Comparison of ENCODE assay signal across 24 cellular contexts in the genomic region with DNA sequence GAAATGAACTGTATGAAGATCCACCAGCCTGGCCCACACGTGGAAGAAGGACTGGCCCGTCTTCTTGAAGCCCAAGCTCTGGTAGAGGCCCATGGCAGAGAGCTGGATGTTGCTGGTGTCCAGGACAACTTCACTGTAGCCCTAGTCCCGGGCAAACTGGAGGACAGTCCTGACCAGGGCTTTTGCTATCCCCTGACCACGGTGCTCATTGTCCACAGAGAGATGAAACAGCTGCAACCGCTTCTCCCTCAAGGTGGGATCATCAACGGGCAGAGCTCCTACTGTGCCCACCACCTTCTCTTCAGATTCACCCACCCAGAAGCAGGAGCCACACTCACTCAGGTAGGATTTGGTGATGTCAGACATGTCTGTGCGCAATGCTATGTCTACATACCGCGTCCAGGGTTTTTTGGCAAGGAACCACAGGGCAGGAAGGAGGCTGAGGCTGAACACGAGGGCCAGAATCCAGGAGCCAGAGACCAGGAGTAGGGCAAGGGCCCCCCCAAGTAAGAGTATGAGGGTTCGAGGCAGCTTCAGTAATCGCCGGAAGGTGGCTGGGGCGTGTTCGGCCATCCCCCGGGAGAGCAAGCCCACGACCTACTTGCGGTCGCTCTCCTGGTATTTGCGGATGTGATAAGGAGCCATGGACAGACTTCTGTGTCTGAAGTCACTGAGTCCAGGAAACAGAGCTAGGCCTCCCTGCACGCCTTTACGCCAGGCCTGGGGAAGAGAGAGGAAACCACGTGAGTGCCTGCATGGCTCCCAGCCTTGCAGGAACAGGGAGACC. TPM values are rescaled to one million over a fixed set of nuclear protein-coding genes. Genes with fewer than 3 reads are reported as not detected.
DNase-seq lines count a peak whose midpoint lies in the region; ATAC-seq, FAIRE-seq and TF ChIP-seq lines count a peak whose summit lies in the region.
"Had no signal": no experiment of that assay in that cellular context is flagged by ENCODE, and none has a peak within 500 bp of the region (broad histone marks: within the 10 kb centered on the region; RNA-seq: fewer than 3 reads in every experiment).

No MANE protein-coding gene starts in this region.

- no peaks in the 10 kb centered on the region for H3K36me3 Mint-ChIP-seq in activated CD4-positive, alpha-beta T cell treated with anti-CD3 and anti-CD28 coated beads, Interleukin-2, amount 10 ng/mL, durations not matched to agents 7 days and 5 days (ENCODE audit: low read depth)
- H3K36me3 Mint-ChIP-seq: activated naive CD8-positive, alpha-beta T cell treated with anti-CD3 and anti-CD28 coated beads, Interleukin-2, amount 10 ng/mL, durations not matched to agents 7 days and 5 days; brain; natural killer cell had no signal

- no peaks in the 10 kb centered on the region for H3K36me3 ChIP-seq in liver (ENCODE audit: control insufficient read depth in 4 of 4, insufficient read depth in 3 of 4, low read depth in 1 of 4, low read length in 3 of 4)
- no peaks in the 10 kb centered on the region for H3K36me3 ChIP-seq in HepG2 (replicated peaks in 1 of 2; ENCODE audit: control insufficient read depth in 1 of 2, insufficient read depth in 2 of 2, low read length in 2 of 2)
- H3K36me3 ChIP-seq in heart right ventricle, result no peaks in the 10 kb centered on the region
- H3K36me3 ChIP-seq in neutrophil, result no peaks in the 10 kb centered on the region
- H3K36me3 ChIP-seq: BE2C, tibial nerve had no signal

- in situ Hi-C loops in HepG2 (cut with HindIII; ENCODE audit: extremely low pct_ligation_motif_present, low pct_unique_long_range_greater_than_20kb), result loop anchor here (5.0 kb wide), 1 partner anchor 59 kb away; a partner anchor contains a TSS

- no peak for ATAC-seq in HepG2
- ATAC-seq in heart right ventricle, result peak; percentile 51 to 94 (median 76)
- no peak for ATAC-seq in GM21619 (IDR thresholded peaks at IDR 0.05; ENCODE audit: unreplicated experiment)
- ATAC-seq: activated T-helper 17 cell treated with anti-CD3 and anti-CD28 coated beads, Interleukin-2, amount 50 U/mL, for 72 hours; natural killer cell had no signal

- H3K9me3 Mint-ChIP-seq in activated CD4-positive, alpha-beta T cell treated with anti-CD3 and anti-CD28 coated beads, Interleukin-2, amount 10 ng/mL, durations not matched to agents 7 days and 5 days, result peaks cover 5% of the 10 kb centered on the region
- H3K9me3 Mint-ChIP-seq: activated T-helper 17 cell treated with anti-CD3 and anti-CD28 coated beads, Interleukin-2, amount 50 U/mL, for 72 hours; natural killer cell had no signal

- intact Hi-C loops in HepG2 (cut with micrococcal nuclease; ENCODE audit: unreplicated experiment), result no loop called here
- intact Hi-C loops in heart right ventricle (cut with DNase I), result no loop called here

- no peak for TF ChIP-seq CTCF in liver (IDR thresholded peaks at IDR 0.05; ENCODE audit: low read depth, low read length, missing input control)
- TF ChIP-seq CTCF in HepG2 (CRISPR knock-in tag; IDR thresholded peaks at IDR 0.05), result no peak
- no peak for TF ChIP-seq CTCF in heart right ventricle (IDR thresholded peaks at IDR 0.05)
- TF ChIP-seq CTCF in neutrophil (IDR thresholded peaks at IDR 0.05), result no peak

- no peak overlapping the region for H2AFZ ChIP-seq in HepG2 (ENCODE audit: low read length)

- no peaks in the 10 kb centered on the region for H4K20me1 ChIP-seq in HepG2 (ENCODE audit: insufficient read depth, low read length)

- H3K4me1 ChIP-seq in liver (ENCODE audit: control insufficient read depth in 4 of 4, insufficient read depth in 4 of 4, low read length in 3 of 4) (peaks cover 10 to 50% (median 35%) of the 10 kb centered on the region in 4 donors), HepG2 (ENCODE audit: insufficient read depth, low read length) (peaks cover 22% of the 10 kb centered on the region), heart right ventricle (peaks cover 0 to 31% (median 5%) of the 10 kb centered on the region in 9 donors), neutrophil (ENCODE audit: control insufficient read depth in 1 of 2, insufficient read depth in 1 of 2, low read depth in 1 of 2, low read length in 1 of 2) (peaks cover 24 to 52% of the 10 kb centered on the region in 2 experiments)
- H3K4me1 ChIP-seq: BE2C had no signal

- H3K27me3 Mint-ChIP-seq in activated CD4-positive, alpha-beta T cell treated with anti-CD3 and anti-CD28 coated beads, Interleukin-2, amount 10 ng/mL, durations not matched to agents 7 days and 5 days, result no peaks in the 10 kb centered on the region

- no peak overlapping the region for H3K27ac Mint-ChIP-seq in activated CD4-positive, alpha-beta T cell treated with anti-CD3 and anti-CD28 coated beads, Interleukin-2, amount 10 ng/mL, durations not matched to agents 7 days and 5 days
- H3K27ac Mint-ChIP-seq: activated naive CD8-positive, alpha-beta T cell treated with anti-CD3 and anti-CD28 coated beads, Interleukin-2, amount 10 ng/mL, durations not matched to agents 7 days and 5 days; activated T-helper 17 cell treated with anti-CD3 and anti-CD28 coated beads, Interleukin-2, amount 50 U/mL, for 72 hours; natural killer cell had no signal

- no peaks in the 10 kb centered on the region for H3K79me2 ChIP-seq in HepG2 (ENCODE audit: insufficient read depth, low read length)

- no peak overlapping the region for H3K4me2 ChIP-seq in HepG2 (ENCODE audit: low read depth, low read length)

- TF ChIP-seq POLR2A in HepG2 (IDR thresholded peaks at IDR 0.05; ENCODE audit: insufficient read depth in 1 of 2, low read depth in 2 of 2, low read length in 2 of 2), result no peak

- no peaks in the 10 kb centered on the region for H3K9me3 ChIP-seq in liver (ENCODE audit: control insufficient read depth in 4 of 4, low read length in 3 of 4)
- peaks cover 8% of the 10 kb centered on the region; the same call in 1 of the 2 replicates for H3K9me3 ChIP-seq in HepG2 (ENCODE audit: low read length)
- H3K9me3 ChIP-seq in heart right ventricle, result no peaks in the 10 kb centered on the region
- no peaks in the 10 kb centered on the region for H3K9me3 ChIP-seq in neutrophil
- H3K9me3 ChIP-seq: BE2C, tibial nerve had no signal

- H3K4me3 ChIP-seq in liver (ENCODE audit: low read depth in 1 of 3, low read length in 3 of 3), result no peak overlapping the region
- no peak overlapping the region for H3K4me3 ChIP-seq in HepG2 (replicated peaks in 1 of 3; ENCODE audit: insufficient read depth in 1 of 3, low read depth in 2 of 3, low read length in 3 of 3)
- H3K4me3 ChIP-seq in heart right ventricle, result peak overlapping the region in 1 of 10 donors; percentile 16
- H3K4me3 ChIP-seq in neutrophil (ENCODE audit: low read depth in 1 of 2, low read length in 1 of 2), result no peak overlapping the region
- H3K4me3 ChIP-seq: coronary artery, skin epidermis, tibial nerve had no signal

- H3K4me3 Mint-ChIP-seq in activated CD4-positive, alpha-beta T cell treated with anti-CD3 and anti-CD28 coated beads, Interleukin-2, amount 10 ng/mL, durations not matched to agents 7 days and 5 days, result no peak overlapping the region
- H3K4me3 Mint-ChIP-seq: activated naive CD8-positive, alpha-beta T cell treated with anti-CD3 and anti-CD28 coated beads, Interleukin-2, amount 10 ng/mL, durations not matched to agents 7 days and 5 days; activated T-helper 17 cell treated with anti-CD3 and anti-CD28 coated beads, Interleukin-2, amount 50 U/mL, for 72 hours; brain; natural killer cell had no signal

- no peak for FAIRE-seq in HepG2 (lab: Jason Lieb, UNC)
- FAIRE-seq: A204.1, GM18507 had no signal

- no peaks in the 10 kb centered on the region for H3K4me1 Mint-ChIP-seq in activated CD4-positive, alpha-beta T cell treated with anti-CD3 and anti-CD28 coated beads, Interleukin-2, amount 10 ng/mL, durations not matched to agents 7 days and 5 days
- H3K4me1 Mint-ChIP-seq: activated T-helper 17 cell treated with anti-CD3 and anti-CD28 coated beads, Interleukin-2, amount 50 U/mL, for 72 hours; brain; natural killer cell had no signal

- no peak for DNase-seq in HepG2 (ENCODE audit: low spot score)
- peak in 1 of 2 donors; percentile 18 for DNase-seq in heart right ventricle
- DNase-seq in KG1 (lab: John Stamatoyannopoulos, UW), result no peak
- no peak for DNase-seq in activated CD4-positive, alpha-beta T cell treated with anti-CD3 and anti-CD28 coated beads, Interleukin-2, amount 10 ng/mL, durations not matched to agents 7 days and 5 days
- DNase-seq in cerebellar nuclear complex (lab: John Stamatoyannopoulos, UW), result no peak
- DNase-seq: activated CD4-positive, alpha-beta T cell treated with anti-CD3 and anti-CD28 coated beads for 48 hours; activated naive CD8-positive, alpha-beta T cell treated with anti-CD3 and anti-CD28 coated beads, Interleukin-2, amount 10 ng/mL, durations not matched to agents 7 days and 5 days; BE2C; mesenchymal stem cell; natural killer cell; NCI-H524 treated with DMSO at 0.1 percent for 48 hours; stimulated activated CD4-positive, alpha-beta T cell treated with anti-CD3 and anti-CD28 coated beads, Interleukin-2, amount 100 ng/mL, for 48 hours; stimulated activated naive CD4-positive, alpha-beta T cell treated with Interleukin-2 at 50 U/mL for 16 hours had no signal

- TF ChIP-seq EP300 in HepG2 (IDR thresholded peaks at IDR 0.05; ENCODE audit: low read depth in 2 of 2, low read length in 2 of 2) (no peak), HepG2 (CRISPR knock-in tag; IDR thresholded peaks at IDR 0.05; ENCODE audit: borderline replicate concordance) (no peak)

- H3K27me3 ChIP-seq in liver (ENCODE audit: control insufficient read depth in 4 of 4, insufficient read depth in 4 of 4, low read length in 3 of 4) (no peaks in the 10 kb centered on the region), HepG2 (ENCODE audit: control insufficient read depth in 1 of 2, insufficient read depth in 2 of 2, low read length in 2 of 2) (peaks cover 0 to 19% of the 10 kb centered on the region in 2 experiments; a peak in 2 of 5 replicates), heart right ventricle (no peaks in the 10 kb centered on the region), neutrophil (no peaks in the 10 kb centered on the region)
- H3K27me3 ChIP-seq: BE2C, tibial nerve had no signal

- no TSS peak for BruUV-seq in HepG2 (replicated peaks; lab: Mats Ljungman, UMichigan)

- H3K9ac ChIP-seq in liver (ENCODE audit: low read depth in 1 of 2, low read length in 2 of 2) (no peak overlapping the region), HepG2 (ENCODE audit: insufficient read depth, low read depth, low read length) (no peak overlapping the region)

- CTCF ChIA-PET in HepG2 (lab: Yijun Ruan, JAX; ENCODE audit: low intra/inter-chr PET ratio, low total read pairs), result no interaction called here
- CTCF ChIA-PET in activated CD4-positive, alpha-beta T cell treated with anti-CD3 and anti-CD28 coated beads, Interleukin-2, amount 10 ng/mL, durations not matched to agents 7 days and 5 days (lab: Charles Lee), result no interaction called here

- 57% methylated on average over 23 of the region's 23 CpGs for WGBS in liver
- WGBS in HepG2 (ENCODE audit: low lambda C conversion rate), result 63% methylated on average over 23 of the region's 23 CpGs
- 49 to 53% methylated on average over 23 of the region's 23 CpGs for WGBS in heart right ventricle, 2 donors

- H3K27ac ChIP-seq in liver (ENCODE audit: low read depth in 1 of 2, low read length in 2 of 2), result peak overlapping the region; percentile 44 to 57
- no peak overlapping the region for H3K27ac ChIP-seq in HepG2 (ENCODE audit: extremely low read length, insufficient read depth, low read length)
- H3K27ac ChIP-seq in heart right ventricle, result peak overlapping the region in 5 of 10 donors; percentile 44 to 77 (median 64)
- peak overlapping the region; percentile 54 for H3K27ac ChIP-seq in neutrophil
- H3K27ac ChIP-seq: RWPE1, tibial nerve had no signal

- no peak for TF ChIP-seq RAD21 in liver (IDR thresholded peaks at IDR 0.05)
- TF ChIP-seq RAD21 in HepG2 (CRISPR knock-in tag; IDR thresholded peaks at IDR 0.05), result no peak

- POLR2A ChIA-PET in HepG2 (lab: Yijun Ruan, JAX), result no interaction called here
- POLR2A ChIA-PET in activated CD4-positive, alpha-beta T cell treated with anti-CD3 and anti-CD28 coated beads, Interleukin-2, amount 10 ng/mL, durations not matched to agents 7 days and 5 days (lab: Charles Lee), result no interaction called here

RNA-seq across cellular contexts. Expression of a gene that starts 36.3 kb away (rescaled TPM):
- 10 to 100 TPM; 16.2 to 17.2 TPM for total RNA-seq in liver
- 10 to 100 TPM; 16.9 to 27.7 TPM for polyA plus RNA-seq in liver
- total RNA-seq in HepG2 (2016; rRNA removed; fragmentation: Illumina TruSeq; extraction: Trizol), result 58.0 and 73.8 TPM in 2 replicates
- total RNA-seq in HepG2 (2016; cell fraction: cytosol; rRNA removed; fragmentation: Illumina TruSeq; extraction: Trizol; ENCODE audit: low read depth), result 30.1 and 30.9 TPM in 2 replicates
- total RNA-seq in HepG2 (2016; cell fraction: insoluble cytoplasmic fraction; rRNA removed; fragmentation: Illumina TruSeq; extraction: Trizol), result 53.8 and 79.5 TPM in 2 replicates
- total RNA-seq in HepG2 (2016; cell fraction: membrane; rRNA removed; fragmentation: Illumina TruSeq; extraction: Trizol), result 43.1 and 43.8 TPM in 2 replicates
- total RNA-seq in HepG2 (2016; cell fraction: nucleus; rRNA removed; fragmentation: Illumina TruSeq; extraction: Trizol), result 23.3 and 30.5 TPM in 2 replicates
- polyA plus RNA-seq in HepG2 (2011; rRNA removed), result 23.4 and 32.0 TPM in 2 replicates
- 21.7 and 26.1 TPM in 2 replicates for polyA plus RNA-seq in HepG2 (2011; cell fraction: cytosol; rRNA removed)
- polyA plus RNA-seq in HepG2 (2011; cell fraction: nucleus; rRNA removed), result 7.1 and 7.7 TPM in 2 replicates
- 38.9 and 50.9 TPM in 2 replicates for polyA plus RNA-seq in HepG2 (2012)
- polyA plus RNA-seq in HepG2 (2016; cell fraction: cytosol; fragmentation: Illumina TruSeq; extraction: Trizol; ENCODE audit: low read depth), result 52.0 and 61.1 TPM in 2 replicates
- polyA plus RNA-seq in HepG2 (2016; cell fraction: insoluble cytoplasmic fraction; fragmentation: Illumina TruSeq; extraction: Trizol; ENCODE audit: low read depth), result 106 and 125 TPM in 2 replicates
- 56.9 and 59.4 TPM in 2 replicates for polyA plus RNA-seq in HepG2 (2016; cell fraction: membrane; fragmentation: Illumina TruSeq; extraction: Trizol; ENCODE audit: low read depth)
- polyA plus RNA-seq in HepG2 (2016; cell fraction: nucleus; fragmentation: Illumina TruSeq; extraction: Trizol; ENCODE audit: insufficient read depth, low read depth), result 51.6 and 51.9 TPM in 2 replicates
- polyA minus RNA-seq in HepG2 (2011; rRNA and poly(A)+ RNA removed; ENCODE audit: low replicate concordance), result 1.3 and 7.5 TPM in 2 replicates
- 4.6 and 6.5 TPM in 2 replicates for polyA minus RNA-seq in HepG2 (2011; cell fraction: cytosol; rRNA and poly(A)+ RNA removed)
- polyA minus RNA-seq in HepG2 (2011; cell fraction: nucleus; rRNA and poly(A)+ RNA removed), result 9.0 and 14.4 TPM in 2 replicates
- total RNA-seq in heart right ventricle, result 10 to 100 TPM; 17.1 to 42.3 (median 20.7) TPM
- 10 to 100 TPM; 66.4 to 83.2 TPM for polyA plus RNA-seq in heart right ventricle
- total RNA-seq in activated CD4-positive, alpha-beta T cell treated with anti-CD3 and anti-CD28 coated beads, Interleukin-2, amount 10 ng/mL, durations not matched to agents 7 days and 5 days, result 10 to 100 TPM; 33.6 to 39.5 TPM

RNA-seq across cellular contexts. Expression of a gene that starts 58.6 kb away (rescaled TPM):
- total RNA-seq in liver (10 to 100 TPM; 10.7 to 27.6 TPM), HepG2 (2016; rRNA removed; fragmentation: Illumina TruSeq; extraction: Trizol) (1.8 and 1.9 TPM in 2 replicates), heart right ventricle (not detected)
- polyA plus RNA-seq in liver (10 to 100 TPM in 1 of 2 donors, 1 to 10 TPM in 1; 8.3 to 67.5 TPM), HepG2 (2011; rRNA removed) (12.9 and 15.6 TPM in 2 replicates), heart right ventricle (not detected)
- total RNA-seq in HepG2 (2016; cell fraction: cytosol; rRNA removed; fragmentation: Illumina TruSeq; extraction: Trizol; ENCODE audit: low read depth), result 0.51 and 0.97 TPM in 2 replicates
- total RNA-seq in HepG2 (2016; cell fraction: insoluble cytoplasmic fraction; rRNA removed; fragmentation: Illumina TruSeq; extraction: Trizol), result 1.2 and 2.0 TPM in 2 replicates
- total RNA-seq in HepG2 (2016; cell fraction: membrane; rRNA removed; fragmentation: Illumina TruSeq; extraction: Trizol), result 0.28 and 0.59 TPM in 2 replicates
- total RNA-seq in HepG2 (2016; cell fraction: nucleus; rRNA removed; fragmentation: Illumina TruSeq; extraction: Trizol), result 1.4 and 1.5 TPM in 2 replicates
- polyA plus RNA-seq in HepG2 (2011; cell fraction: cytosol; rRNA removed), result 16.0 and 20.9 TPM in 2 replicates
- polyA plus RNA-seq in HepG2 (2011; cell fraction: nucleus; rRNA removed), result 3.6 and 7.4 TPM in 2 replicates
- polyA plus RNA-seq in HepG2 (2012), result 2.8 and 12.0 TPM in 2 replicates
- 0.23 and 0.38 TPM in 2 replicates for polyA plus RNA-seq in HepG2 (2016; cell fraction: cytosol; fragmentation: Illumina TruSeq; extraction: Trizol; ENCODE audit: low read depth)
- polyA plus RNA-seq in HepG2 (2016; cell fraction: insoluble cytoplasmic fraction; fragmentation: Illumina TruSeq; extraction: Trizol; ENCODE audit: low read depth), result 0.46 and 1.4 TPM in 2 replicates
- 0.24 and 0.34 TPM in 2 replicates for polyA plus RNA-seq in HepG2 (2016; cell fraction: membrane; fragmentation: Illumina TruSeq; extraction: Trizol; ENCODE audit: low read depth)
- 2.9 and 3.0 TPM in 2 replicates for polyA plus RNA-seq in HepG2 (2016; cell fraction: nucleus; fragmentation: Illumina TruSeq; extraction: Trizol; ENCODE audit: insufficient read depth, low read depth)
- polyA minus RNA-seq in HepG2 (2011; rRNA and poly(A)+ RNA removed; ENCODE audit: low replicate concordance), result 9.7 TPM in 1 of 2 replicates, not detected in the other
- 3.3 and 4.1 TPM in 2 replicates for polyA minus RNA-seq in HepG2 (2011; cell fraction: cytosol; rRNA and poly(A)+ RNA removed)
- 1.5 and 2.1 TPM in 2 replicates for polyA minus RNA-seq in HepG2 (2011; cell fraction: nucleus; rRNA and poly(A)+ RNA removed)
- not detected for total RNA-seq in activated CD4-positive, alpha-beta T cell treated with anti-CD3 and anti-CD28 coated beads, Interleukin-2, amount 10 ng/mL, durations not matched to agents 7 days and 5 days
- total RNA-seq: activated naive CD8-positive, alpha-beta T cell treated with anti-CD3 and anti-CD28 coated beads, Interleukin-2, amount 10 ng/mL, durations not matched to agents 7 days and 5 days; activated T-helper 17 cell treated with anti-CD3 and anti-CD28 coated beads, Interleukin-2, amount 50 U/mL, for 72 hours; natural killer cell; tibial nerve had no signal

Comparison
In these comparisons a context has a peak if more than half of its experiments do, and no peak if none do; other contexts are left out.
1. ATAC-seq: peak in heart right ventricle (8 of 8); none in HepG2 (single experiment) and GM21619 (single experiment).